In the genomic region with DNA sequence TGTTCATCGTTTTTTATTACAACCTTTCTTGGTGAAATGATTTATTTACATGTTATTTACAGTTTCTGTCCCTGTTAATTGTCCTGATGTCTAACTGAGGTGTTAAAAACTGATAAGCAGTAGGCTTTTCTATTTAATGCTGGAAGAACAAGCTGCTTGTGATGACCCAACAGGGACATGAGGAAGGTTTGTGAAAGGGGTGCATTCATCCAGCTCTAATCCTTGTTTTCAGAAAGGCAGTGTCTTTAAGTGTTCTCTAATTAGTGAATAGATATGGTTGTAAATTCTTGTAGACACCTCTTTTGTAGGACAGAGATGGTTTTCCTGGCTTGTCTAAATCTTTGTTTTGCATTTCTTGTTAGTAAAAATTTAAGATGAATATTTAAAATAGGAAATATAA, we compare ENCODE assay signal across 24 cellular contexts.
"Had no signal": no experiment of that assay in that cellular context is flagged by ENCODE, and none has a peak within 500 bp of the region (broad histone marks: within the 10 kb centered on the region; RNA-seq: fewer than 3 reads in every experiment).

No MANE protein-coding gene starts in this region.

- ATAC-seq: activated CD4-positive, alpha-beta T cell treated with anti-CD3 and anti-CD28 coated beads for 36 hours; activated CD8-positive, alpha-beta memory T cell treated with anti-CD3 and anti-CD28 coated beads, Interleukin-2, amount 10 ng/mL, durations not matched to agents 7 days and 5 days; activated CD8-positive, alpha-beta T cell treated with anti-CD3 and anti-CD28 coated beads, Interleukin-2, amount 10 ng/mL, durations not matched to agents 7 days and 5 days; activated naive CD4-positive, alpha-beta T cell treated with anti-CD3 and anti-CD28 coated beads, Interleukin-2, amount 50 U/mL, for 72 hours; foreskin keratinocyte; left lung; pancreas; psoas muscle; stimulated activated memory B cell treated with anti-CD40 and anti-IgM and Interleukin-4, amounts not matched to agents 10 μg/mL and 1 μg/mL and 100 μg/mL, for 72 hours had no signal

- FAIRE-seq: pancreas had no signal

- H3K4me1 ChIP-seq: breast epithelium, esophagus muscularis mucosa, foreskin keratinocyte, left lung, pancreas, psoas muscle, right atrium auricular region, stomach, thyroid gland had no signal

- H3K27me3 ChIP-seq: breast epithelium, esophagus muscularis mucosa, foreskin keratinocyte, left lung, pancreas, right atrium auricular region, stomach, thyroid gland, upper lobe of left lung had no signal

- H3K27ac ChIP-seq: breast epithelium, esophagus muscularis mucosa, foreskin keratinocyte, left lung, pancreas, psoas muscle, right atrium auricular region, stomach, thyroid gland, upper lobe of left lung had no signal

- H3K4me3 ChIP-seq: breast epithelium, esophagus muscularis mucosa, left lung, lung, pancreas, psoas muscle, right atrium auricular region, smooth muscle cell, stomach, thyroid gland, upper lobe of left lung had no signal

- DNase-seq: activated CD4-positive, alpha-beta T cell treated with anti-CD3 and anti-CD28 coated beads for 36 hours; activated CD4-positive, CD25-positive, alpha-beta regulatory T cell; activated CD8-positive, alpha-beta memory T cell treated with anti-CD3 and anti-CD28 coated beads, Interleukin-2, amount 10 ng/mL, durations not matched to agents 7 days and 5 days; activated CD8-positive, alpha-beta T cell treated with anti-CD3 and anti-CD28 coated beads, Interleukin-2, amount 10 ng/mL, durations not matched to agents 7 days and 5 days; activated naive CD4-positive, alpha-beta T cell; activated T-cell treated with anti-CD3 and anti-CD28 coated beads, Interleukin-2, amount 50 U/mL, for 48 hours; central memory CD4-positive, alpha-beta T cell; foreskin keratinocyte; left lung; pancreas; psoas muscle; stimulated activated CD4-positive, alpha-beta T cell treated with anti-CD3 and anti-CD28 coated beads, Interleukin-1b, Interleukin-23, amount 100 ng/mL, for 48 hours; stimulated activated CD4-positive, alpha-beta T cell treated with anti-CD3 and anti-CD28 coated beads, Interleukin-4, amount 100 ng/mL, for 4 hours; stimulated activated CD8-positive, alpha-beta memory T cell treated with anti-CD3 and anti-CD28 coated beads, Interleukin-4, amount 100 ng/mL, for 48 hours; stomach; thyroid gland; upper lobe of left lung had no signal

- H3K9me3 ChIP-seq: breast epithelium, esophagus muscularis mucosa, pancreas, thyroid gland, upper lobe of left lung had no signal

- H3K36me3 ChIP-seq: breast epithelium, esophagus muscularis mucosa, left lung, pancreas, right atrium auricular region, stomach, thyroid gland, upper lobe of left lung had no signal
